Comparison of ENCODE assay signal across 9 cellular contexts in genomic region chr4:123856689-123857545, GRCh38.
A peak's percentile ranks its signal among the peaks of the same experiment; 100 is the strongest.
DNase-seq lines count a peak whose midpoint lies in the region; ATAC-seq and TF ChIP-seq lines count a peak whose summit lies in the region.
"Had no signal": no experiment of that assay in that cellular context is flagged by ENCODE, and none has a peak within 500 bp of the region (broad histone marks: within the 10 kb centered on the region; RNA-seq: fewer than 3 reads in every experiment).

No MANE protein-coding gene starts in this region.

- no peak for TF ChIP-seq POLR2A in esophagus squamous epithelium (IDR thresholded peaks at IDR 0.05)

- H3K9ac ChIP-seq in BLaER1 treated with 17β-estradiol and CSF1 and Interleukin-3, amounts not matched to agents 10 nM and 100 nM, result peak overlapping the region in 4 of 11 experiments; percentile 11 to 63 (median 20); a peak in 3 of 22 replicates
- H3K9ac ChIP-seq in NT2/D1 (ENCODE audit: insufficient read length, low read depth), result no peak overlapping the region

- H3K4me3 ChIP-seq in BLaER1 treated with 17β-estradiol and CSF1 and Interleukin-3, amounts not matched to agents 10 nM and 100 nM, result peak overlapping the region in 2 of 10 experiments; percentile 4 to 17; a peak in 2 of 20 replicates
- H3K4me3 ChIP-seq in NT2/D1 (ENCODE audit: insufficient read length, low read depth) (no peak overlapping the region), esophagus squamous epithelium (peak overlapping the region in 1 of 4 donors; percentile 45)
- H3K4me3 ChIP-seq: GM12878 had no signal

- no peaks in the 10 kb centered on the region for H3K36me3 Mint-ChIP-seq in nephron (ENCODE audit: low read depth)
- no peaks in the 10 kb centered on the region for H3K36me3 Mint-ChIP-seq in activated naive CD4-positive, alpha-beta T cell treated with anti-CD3 and anti-CD28 coated beads, Interleukin-2, amount 10 ng/mL, durations not matched to agents 7 days and 5 days

- H3K36me3 ChIP-seq in BLaER1 treated with 17β-estradiol and CSF1 and Interleukin-3, amounts not matched to agents 10 nM and 100 nM, result no peaks in the 10 kb centered on the region
- H3K36me3 ChIP-seq in NT2/D1 (ENCODE audit: insufficient read depth, insufficient read length, low read length) (no peaks in the 10 kb centered on the region), esophagus squamous epithelium (no peaks in the 10 kb centered on the region)

- CTCF ChIA-PET in activated naive CD4-positive, alpha-beta T cell treated with anti-CD3 and anti-CD28 coated beads, Interleukin-2, amount 10 ng/mL, durations not matched to agents 7 days and 5 days (lab: Charles Lee), result no interaction called here

- H3K27me3 Mint-ChIP-seq in nephron (ENCODE audit: low read depth), result no peaks in the 10 kb centered on the region
- H3K27me3 Mint-ChIP-seq in activated naive CD4-positive, alpha-beta T cell treated with anti-CD3 and anti-CD28 coated beads, Interleukin-2, amount 10 ng/mL, durations not matched to agents 7 days and 5 days, result no peaks in the 10 kb centered on the region

- peaks cover 0 to 11% (median 7%) of the 10 kb centered on the region in 10 experiments; a peak in 9 of 20 replicates for H3K4me1 ChIP-seq in BLaER1 treated with 17β-estradiol and CSF1 and Interleukin-3, amounts not matched to agents 10 nM and 100 nM
- H3K4me1 ChIP-seq in NT2/D1 (ENCODE audit: insufficient read depth, insufficient read length) (no peaks in the 10 kb centered on the region), esophagus squamous epithelium (peaks cover 0 to 33% (median 0%) of the 10 kb centered on the region in 3 donors)

- ATAC-seq in HG02884 (IDR thresholded peaks at IDR 0.05; ENCODE audit: unreplicated experiment) (no peak), HG03095 (IDR thresholded peaks at IDR 0.05; ENCODE audit: unreplicated experiment) (no peak)
- ATAC-seq: GM12878 had no signal

- H3K27me3 ChIP-seq in BLaER1 treated with 17β-estradiol and CSF1 and Interleukin-3, amounts not matched to agents 10 nM and 100 nM, result no peaks in the 10 kb centered on the region
- H3K27me3 ChIP-seq in NT2/D1 (ENCODE audit: insufficient read depth, insufficient read length) (no peaks in the 10 kb centered on the region), esophagus squamous epithelium (no peaks in the 10 kb centered on the region)

- TF ChIP-seq CTCF in esophagus squamous epithelium (IDR thresholded peaks at IDR 0.05) (peak in 3 of 6 experiments; percentile 16 to 34 (median 19)), nephron (IDR thresholded peaks at IDR 0.05; ENCODE audit: unreplicated experiment in 3 of 3) (peak; percentile 12 to 30 (median 17))

- WGBS in esophagus squamous epithelium, 2 donors, result 25 to 27% methylated on average over 9 of the region's 9 CpGs

- H3K4me2 ChIP-seq in BLaER1 treated with 17β-estradiol and CSF1 and Interleukin-3, amounts not matched to agents 10 nM and 100 nM, result peak overlapping the region; percentile 34 to 78 (median 54); a peak in 21 of 22 replicates

- peaks cover 28% of the 10 kb centered on the region for H3K4me1 Mint-ChIP-seq in nephron
- H3K4me1 Mint-ChIP-seq in activated naive CD4-positive, alpha-beta T cell treated with anti-CD3 and anti-CD28 coated beads, Interleukin-2, amount 10 ng/mL, durations not matched to agents 7 days and 5 days, result no peaks in the 10 kb centered on the region

- H3K27ac ChIP-seq in BLaER1 treated with 17β-estradiol and CSF1 and Interleukin-3, amounts not matched to agents 10 nM and 100 nM, result peak overlapping the region in 3 of 11 experiments; percentile 5 to 41 (median 6); a peak in 4 of 22 replicates
- H3K27ac ChIP-seq in esophagus squamous epithelium, result peak overlapping the region in 3 of 4 donors; percentile 65 to 87 (median 72)

- peak; percentile 55 for DNase-seq in NT2/D1 (ENCODE audit: low read depth, low spot score)
- DNase-seq in esophagus squamous epithelium (lab: John Stamatoyannopoulos, UW), result no peak
- no peak for DNase-seq in activated naive CD4-positive, alpha-beta T cell treated with anti-CD3 and anti-CD28 coated beads, Interleukin-2, amount 10 ng/mL, durations not matched to agents 7 days and 5 days
- DNase-seq in NCI-H2029 (lab: John Stamatoyannopoulos, UW), result no peak

- no peaks in the 10 kb centered on the region for H3K9me3 ChIP-seq in BLaER1 treated with 17β-estradiol and CSF1 and Interleukin-3, amounts not matched to agents 10 nM and 100 nM (replicated peaks in 1 of 11)
- H3K9me3 ChIP-seq in NT2/D1 (ENCODE audit: insufficient read depth, low read length) (no peaks in the 10 kb centered on the region), esophagus squamous epithelium (no peaks in the 10 kb centered on the region)

- intact Hi-C loops in esophagus squamous epithelium (cut with DNase I), result no loop called here

- H3K27ac Mint-ChIP-seq in nephron, result peak overlapping the region; percentile 87 to 94 (median 89)
- H3K27ac Mint-ChIP-seq in activated naive CD4-positive, alpha-beta T cell treated with anti-CD3 and anti-CD28 coated beads, Interleukin-2, amount 10 ng/mL, durations not matched to agents 7 days and 5 days, result no peak overlapping the region

- no peaks in the 10 kb centered on the region for H4K20me1 ChIP-seq in BLaER1 treated with 17β-estradiol and CSF1 and Interleukin-3, amounts not matched to agents 10 nM and 100 nM

- no peaks in the 10 kb centered on the region for H3K9me3 Mint-ChIP-seq in nephron
- no peaks in the 10 kb centered on the region for H3K9me3 Mint-ChIP-seq in activated naive CD4-positive, alpha-beta T cell treated with anti-CD3 and anti-CD28 coated beads, Interleukin-2, amount 10 ng/mL, durations not matched to agents 7 days and 5 days

- H3K4me3 Mint-ChIP-seq in nephron, result peak overlapping the region in 2 of 3 experiments; percentile 16 to 39
- H3K4me3 Mint-ChIP-seq in activated naive CD4-positive, alpha-beta T cell treated with anti-CD3 and anti-CD28 coated beads, Interleukin-2, amount 10 ng/mL, durations not matched to agents 7 days and 5 days, result no peak overlapping the region
